Comparison of ENCODE assay signal across 19 cellular contexts in genomic region chr12:58347188-58347587, GRCh38.
DNase-seq lines count a peak whose midpoint lies in the region; ATAC-seq and TF ChIP-seq lines count a peak whose summit lies in the region.
"Had no signal": no experiment of that assay in that cellular context is flagged by ENCODE, and none has a peak within 500 bp of the region (broad histone marks: within the 10 kb centered on the region; RNA-seq: fewer than 3 reads in every experiment).

No MANE protein-coding gene starts in this region.

- H3K9me3 ChIP-seq in IMR-90 (ENCODE audit: control insufficient read depth, insufficient read depth, low read length) (no peaks in the 10 kb centered on the region; the same call in 1 of the 2 replicates), SJCRH30 (replicated peaks) (peaks cover 9% of the 10 kb centered on the region)

- H2AK9ac ChIP-seq in IMR-90 (replicated peaks; ENCODE audit: low read depth, low read length, poor library complexity), result no peak overlapping the region

- H3K36me3 Mint-ChIP-seq in nephron (ENCODE audit: low read depth), result peaks cover 3% of the 10 kb centered on the region
- H3K36me3 Mint-ChIP-seq: CD14-positive monocyte; CD4-positive, alpha-beta memory T cell; IgD-negative memory B cell had no signal

- intact Hi-C loops in IMR-90 (cut with micrococcal nuclease), result loop anchor here (2.0 to 10.0 kb wide), 8 partner anchors 70 to 1025 kb away; no protein-coding TSS in a partner anchor

- H3K23ac ChIP-seq in IMR-90 (ENCODE audit: low read depth, low read length), result no peak overlapping the region

- WGBS in IMR-90 (ENCODE audit: extremely low coverage in 2 of 2, insufficient read length in 1 of 2), 2 experiments, result 100% methylated on average over 1 of the region's 2 CpGs; no CpG with 5 or more reads in 1 of the 2 experiments

- peak; percentile 24 for DNase-seq in NCI-H748 (lab: John Stamatoyannopoulos, UW; ENCODE audit: unreplicated experiment)
- no peak for DNase-seq in NCI-H748 treated with DMSO at 0.1 percent for 48 hours (lab: John Stamatoyannopoulos, UW)
- no peak for DNase-seq in IMR-90
- DNase-seq in SJCRH30, result peak; percentile 57 to 79
- DNase-seq in 8988T, result no peak
- DNase-seq in NCI-H446 treated with DMSO at 0.1 percent for 48 hours (lab: John Stamatoyannopoulos, UW), result no peak
- DNase-seq: CD4-positive, alpha-beta memory T cell; DMS153; DMS79; GDM1; GOT3; H7; HFFc6 had no signal

- H3K4me1 Mint-ChIP-seq in nephron, result peaks cover 39% of the 10 kb centered on the region
- H3K4me1 Mint-ChIP-seq: CD14-positive monocyte; CD4-positive, alpha-beta memory T cell had no signal

- H2AFZ ChIP-seq in IMR-90 (replicated peaks; ENCODE audit: low read length, poor library complexity), result no peak overlapping the region

- no peak overlapping the region for H4K91ac ChIP-seq in IMR-90 (ENCODE audit: insufficient read depth, low read depth, low read length)

- H3K4me2 ChIP-seq in IMR-90 (ENCODE audit: low read depth, low read length), result no peak overlapping the region
- H3K4me2 ChIP-seq: BLaER1 had no signal

- no TSS peak for BruUV-seq in IMR-90 (replicated peaks; lab: Mats Ljungman, UMichigan)

- no peaks in the 10 kb centered on the region for H3K27me3 Mint-ChIP-seq in nephron (ENCODE audit: low read depth)

- H4K5ac ChIP-seq in IMR-90 (ENCODE audit: low read depth, low read length), result peak overlapping the region; percentile 39

- H3K14ac ChIP-seq in IMR-90 (replicated peaks; ENCODE audit: low read depth, low read length), result peak overlapping the region; percentile 42

- peak overlapping the region; percentile 50; the same call in 1 of the 3 replicates for H2BK15ac ChIP-seq in IMR-90 (ENCODE audit: low read depth, low read length)

- TF ChIP-seq POLR2A in IMR-90 (IDR thresholded peaks at IDR 0.05; ENCODE audit: low read depth, low read length), result no peak

- H3K27me3 ChIP-seq in IMR-90 (ENCODE audit: control insufficient read depth, insufficient read depth, low read length) (no peaks in the 10 kb centered on the region), SJCRH30 (peaks cover 19% of the 10 kb centered on the region; the same call in 1 of the 2 replicates)
- H3K27me3 ChIP-seq: BLaER1 had no signal

- H4K20me1 ChIP-seq in IMR-90 (ENCODE audit: insufficient read depth, low read length), result no peaks in the 10 kb centered on the region
- H4K20me1 ChIP-seq: BLaER1 had no signal

- no peak overlapping the region for H3K27ac ChIP-seq in IMR-90 (ENCODE audit: insufficient read depth, low read length)
- H3K27ac ChIP-seq in SJCRH30, result no peak overlapping the region; the same call in 1 of the 2 replicates
- H3K27ac ChIP-seq: BLaER1 had no signal

- H3K27ac Mint-ChIP-seq in nephron, result peak overlapping the region; percentile 52 to 88 (median 67)
- H3K27ac Mint-ChIP-seq: CD14-positive monocyte; CD4-positive, alpha-beta memory T cell; HFFc6; IgD-negative memory B cell had no signal

- peak overlapping the region; percentile 59; the same call in 1 of the 2 replicates for H2BK20ac ChIP-seq in IMR-90 (ENCODE audit: low read depth, low read length)

- ATAC-seq in IMR-90 (ENCODE audit: low read depth), result no peak
- ATAC-seq in HG03095 (IDR thresholded peaks at IDR 0.05; ENCODE audit: unreplicated experiment), result no peak
- ATAC-seq: HCT116 had no signal

- H2BK5ac ChIP-seq in IMR-90 (ENCODE audit: low read depth, low read length, poor library complexity, severe bottlenecking), result peak overlapping the region; percentile 23

- H3K4me3 ChIP-seq in IMR-90 (ENCODE audit: insufficient read depth, low read depth, low read length) (no peak overlapping the region), SJCRH30 (no peak overlapping the region)
- H3K4me3 ChIP-seq: BLaER1 had no signal

- H3K4me1 ChIP-seq in IMR-90 (ENCODE audit: control insufficient read depth, insufficient read depth, low read length) (peaks cover 10% of the 10 kb centered on the region), SJCRH30 (peaks cover 17% of the 10 kb centered on the region)

- peak overlapping the region; percentile 1; the same call in 1 of the 2 replicates for H3K18ac ChIP-seq in IMR-90 (ENCODE audit: low read depth, low read length)

- TF ChIP-seq CTCF in IMR-90 (conservative IDR thresholded peaks at IDR 0.05; ENCODE audit: low read depth, low read length), result no peak
- TF ChIP-seq CTCF in nephron (IDR thresholded peaks at IDR 0.05; ENCODE audit: unreplicated experiment in 3 of 3), result no peak

- peaks cover 8% of the 10 kb centered on the region for H3K9me1 ChIP-seq in IMR-90 (ENCODE audit: insufficient read depth, low read length)

- peaks cover 14% of the 10 kb centered on the region for H3K9me3 Mint-ChIP-seq in nephron

- 0 out of 2 replicates have a peak overlapping the region, but pooled peaks have one; percentile 36 for H3K9ac ChIP-seq in IMR-90 (ENCODE audit: low read depth, low read length)
- H3K9ac ChIP-seq: BLaER1 had no signal

- no peak overlapping the region for H3K56ac ChIP-seq in IMR-90 (ENCODE audit: extremely low read depth, insufficient read depth, low read length)

- H2AK5ac ChIP-seq in IMR-90 (ENCODE audit: low read depth, low read length), result 0 out of 2 replicates have a peak overlapping the region, but pooled peaks have one; percentile 18

- H3K79me1 ChIP-seq in IMR-90 (ENCODE audit: low read depth in 1 of 2, low read length in 2 of 2), result no peaks in the 10 kb centered on the region

- H3K4ac ChIP-seq in IMR-90 (ENCODE audit: low read depth, low read length), result peak overlapping the region; percentile 18

- H3K4me3 Mint-ChIP-seq in nephron, result peak overlapping the region in 1 of 3 experiments; percentile 45
- H3K4me3 Mint-ChIP-seq: CD14-positive monocyte; CD4-positive, alpha-beta memory T cell; HFFc6; IgD-negative memory B cell had no signal

- peak overlapping the region in 1 of 2 experiments; percentile 48; a peak in 2 of 4 replicates for H4K8ac ChIP-seq in IMR-90 (ENCODE audit: low read depth in 2 of 2, low read length in 2 of 2)

- H3K36me3 ChIP-seq in IMR-90 (ENCODE audit: control insufficient read depth, insufficient read depth, low read length) (no peaks in the 10 kb centered on the region), SJCRH30 (no peaks in the 10 kb centered on the region)
- H3K36me3 ChIP-seq: BLaER1 had no signal

- in situ Hi-C loops in IMR-90 (cut with MboI; ENCODE audit: low sequenced_read_pairs), result loop anchor here (10.0 kb wide), 2 partner anchors 738 to 808 kb away; no protein-coding TSS in a partner anchor

- POLR2A ChIA-PET in IMR-90 (lab: Charles Lee; ENCODE audit: unreplicated experiment), result no interaction called here

- no peak for TF ChIP-seq RAD21 in IMR-90 (IDR thresholded peaks at IDR 0.05; ENCODE audit: low read length)

- H2BK120ac ChIP-seq in IMR-90 (ENCODE audit: low read depth, low read length), result peak overlapping the region; percentile 82

- CTCF ChIA-PET in IMR-90 (lab: Yijun Ruan, JAX), result interaction anchor here (1.1 to 1.5 kb wide), 2 partner anchors 94 to 194 kb away, joined by 4 to 7 read pairs; no protein-coding TSS in a partner anchor

- dilution Hi-C loops in IMR-90 (cut with HindIII; ENCODE audit: low sequenced_read_pairs, unreplicated experiment), result no loop called here

TF ChIP-seq in IMR-90, 13 proteins besides CTCF, POLR2A, EP300 and RAD21:
- no peak for TF ChIP-seq SMC3 (IDR thresholded peaks at IDR 0.05; ENCODE audit: low read depth, low read length)
- TF ChIP-seq CHD1 (IDR thresholded peaks at IDR 0.05; ENCODE audit: low read depth, low read length), result no peak
- no peak for TF ChIP-seq RCOR1 (IDR thresholded peaks at IDR 0.05; ENCODE audit: insufficient replicate concordance, low read length)
- no peak for TF ChIP-seq RFX5 (IDR thresholded peaks at IDR 0.05; ENCODE audit: low read depth, low read length)
- TF ChIP-seq MAZ (IDR thresholded peaks at IDR 0.05; ENCODE audit: borderline replicate concordance, low read depth, low read length), result no peak
- no peak for TF ChIP-seq USF2 (IDR thresholded peaks at IDR 0.05; ENCODE audit: low read depth, low read length)
- no peak for TF ChIP-seq ELK1 (IDR thresholded peaks at IDR 0.05; ENCODE audit: borderline replicate concordance, low read depth, low read length)
- TF ChIP-seq MXI1 (IDR thresholded peaks at IDR 0.05; ENCODE audit: borderline replicate concordance, low read depth, low read length), result no peak
- no peak for TF ChIP-seq CEBPB (IDR thresholded peaks at IDR 0.05; ENCODE audit: low read depth, low read length)
- no peak for TF ChIP-seq BHLHE40 (IDR thresholded peaks at IDR 0.05; ENCODE audit: low read depth, low read length)
- TF ChIP-seq NFE2L2 (IDR thresholded peaks at IDR 0.05; ENCODE audit: low read depth, low read length), result no peak
- no peak for TF ChIP-seq MAFK (IDR thresholded peaks at IDR 0.05; ENCODE audit: low read depth, low read length)
- no peak for TF ChIP-seq FOS (IDR thresholded peaks at IDR 0.05; ENCODE audit: low read depth, low read length)

Comparison
In these comparisons a context has a peak if more than half of its experiments do, and no peak if none do; other contexts are left out.
1. DNase-seq: peak in NCI-H748 (single experiment) and SJCRH30 (2 of 2); none in NCI-H748 treated with DMSO at 0.1 percent for 48 hours (single experiment), IMR-90 (single experiment), 8988T (single experiment) and NCI-H446 treated with DMSO at 0.1 percent for 48 hours (single experiment).